Comparison of ENCODE assay signal across 11 cellular contexts in genomic region chr7:103439661-103440060, GRCh38. TPM values are rescaled to one million over a fixed set of nuclear protein-coding genes. Genes with fewer than 3 reads are reported as not detected.
"Had no signal": no experiment of that assay in that cellular context is flagged by ENCODE, and none has a peak within 500 bp of the region (broad histone marks: within the 10 kb centered on the region; RNA-seq: fewer than 3 reads in every experiment).

No MANE protein-coding gene starts in this region.

- H3K27ac ChIP-seq: HL-60, KMS-11 had no signal

- DNase-seq: IMR-90, Karpas-422, KBM-7, KG1 had no signal

- H3K4me3 Mint-ChIP-seq: IgD-negative memory B cell had no signal

- ATAC-seq: HepG2 had no signal

- FAIRE-seq: HepG2, HTR-8/SVneo had no signal

- H3K4me2 ChIP-seq: KMS-11 had no signal

- H3K9ac ChIP-seq: KMS-11 had no signal

RNA-seq across cellular contexts. Expression of gene SLC26A5, which starts 6.3 kb away (rescaled TPM):
- total RNA-seq: HT-29, HT1080, IMR-90 had no signal
- polyA plus RNA-seq: IgD-negative memory B cell, IMR-90 had no signal
